In the genomic region with DNA sequence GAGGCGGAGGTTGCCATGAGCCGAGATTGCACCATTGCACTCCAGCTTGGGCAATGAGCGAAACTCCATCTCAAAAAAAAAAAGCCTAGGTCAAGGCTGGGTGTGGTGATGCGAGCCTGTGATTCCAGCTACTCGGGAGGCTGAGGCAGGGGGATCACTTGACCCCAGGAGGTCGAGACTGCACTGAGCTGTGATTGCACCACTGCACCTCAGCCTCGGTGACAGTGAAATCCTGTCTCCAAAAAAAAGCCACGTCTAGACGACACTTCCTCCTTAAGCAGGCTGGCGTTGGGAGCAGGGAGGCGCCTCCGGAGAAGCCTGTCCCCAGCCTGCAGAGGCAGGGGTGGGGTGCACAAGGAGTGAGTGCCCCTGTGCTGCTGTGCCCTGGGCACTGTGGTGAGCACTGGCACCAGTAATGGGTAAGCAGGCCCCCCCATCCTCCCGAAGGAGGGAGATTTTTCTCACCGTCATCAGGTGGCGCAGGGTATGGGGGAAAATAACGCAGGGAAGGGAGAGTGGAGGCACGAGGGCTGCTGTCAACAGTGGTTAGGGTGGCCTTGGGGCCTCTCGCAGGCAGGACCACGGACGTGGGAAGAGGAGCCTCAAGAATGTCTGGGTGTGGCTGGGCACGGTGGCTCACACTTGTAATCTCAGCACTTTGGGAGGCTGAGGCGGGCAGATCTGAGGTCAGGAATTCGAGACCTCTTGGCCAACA, we compare ENCODE assay signal across 1 cellular context.
TF ChIP-seq lines count a peak whose summit lies in the region.

No MANE protein-coding gene starts in this region.

TF ChIP-seq in GM23338, 12 proteins besides CTCF, POLR2A, EP300 and RAD21 (continued from another document):
- TF ChIP-seq REST (IDR thresholded peaks at IDR 0.05; ENCODE audit: unreplicated experiment) (no peak), EZH2phosphoT487 (IDR thresholded peaks at IDR 0.05; ENCODE audit: unreplicated experiment) (no peak), JUNB (IDR thresholded peaks at IDR 0.05; ENCODE audit: unreplicated experiment) (no peak), ZNF114 (CRISPR knock-in tag; IDR thresholded peaks at IDR 0.05) (no peak), ZNF462 (CRISPR knock-in tag; IDR thresholded peaks at IDR 0.05) (no peak), ZNF331 (CRISPR knock-in tag; IDR thresholded peaks at IDR 0.05; ENCODE audit: low read depth) (no peak), ETS1 (IDR thresholded peaks at IDR 0.05) (no peak), NANOG (IDR thresholded peaks at IDR 0.05; ENCODE audit: borderline replicate concordance) (no peak), EZH2 (IDR thresholded peaks at IDR 0.05; ENCODE audit: low read depth, unreplicated experiment) (no peak), POLR2AphosphoS5 (IDR thresholded peaks at IDR 0.05; ENCODE audit: low read depth) (no peak), STAT1 (IDR thresholded peaks at IDR 0.05; ENCODE audit: unreplicated experiment) (no peak)
